In genomic region chr10:12350167-12350872, GRCh38 we compare ENCODE assay signal across 8 cellular contexts. TPM values are rescaled to one million over a fixed set of nuclear protein-coding genes. Genes with fewer than 3 reads are reported as not detected.
DNase-seq lines count a peak whose midpoint lies in the region; ATAC-seq and TF ChIP-seq lines count a peak whose summit lies in the region.

No MANE protein-coding gene starts in this region.

- no peak for TF ChIP-seq EP300 in ovary (IDR thresholded peaks at IDR 0.05)

- H3K9me3 Mint-ChIP-seq in activated naive CD8-positive, alpha-beta T cell treated with anti-CD3 and anti-CD28 coated beads for 36 hours = no peaks in the 10 kb centered on the region

- peaks cover 48% of the 10 kb centered on the region for H3K4me1 Mint-ChIP-seq in activated naive CD8-positive, alpha-beta T cell treated with anti-CD3 and anti-CD28 coated beads for 36 hours

- no peaks in the 10 kb centered on the region for H3K9me3 ChIP-seq in SJCRH30 (replicated peaks)
- H3K9me3 ChIP-seq in cardiac muscle cell (ENCODE audit: low read depth) = no peaks in the 10 kb centered on the region
- H3K9me3 ChIP-seq in ovary = no peaks in the 10 kb centered on the region

- ATAC-seq in HG02798 (IDR thresholded peaks at IDR 0.05; ENCODE audit: poor library complexity, unreplicated experiment) = peak; percentile 28
- ATAC-seq in GM18873 (IDR thresholded peaks at IDR 0.05; ENCODE audit: low FRiP score, unreplicated experiment) = no peak

- no peaks in the 10 kb centered on the region for H3K36me3 ChIP-seq in SJCRH30
- no peaks in the 10 kb centered on the region for H3K36me3 ChIP-seq in cardiac muscle cell
- no peaks in the 10 kb centered on the region for H3K36me3 ChIP-seq in ovary

- H3K27ac ChIP-seq in SJCRH30 = no peak overlapping the region
- H3K27ac ChIP-seq in cardiac muscle cell = no peak overlapping the region
- H3K27ac ChIP-seq in ovary = no peak overlapping the region

- H3K4me1 ChIP-seq in SJCRH30 (peaks cover 14% of the 10 kb centered on the region; the same call in 1 of the 2 replicates), cardiac muscle cell (ENCODE audit: low read depth) (no peaks in the 10 kb centered on the region), ovary (ENCODE audit: insufficient read depth) (peaks cover 8% of the 10 kb centered on the region)

- no peak for TF ChIP-seq POLR2A in ovary (IDR thresholded peaks at IDR 0.05)

- H3K4me3 Mint-ChIP-seq in activated naive CD8-positive, alpha-beta T cell treated with anti-CD3 and anti-CD28 coated beads for 36 hours = peak overlapping the region; percentile 95

- H3K27me3 ChIP-seq in SJCRH30 = peaks cover 18% of the 10 kb centered on the region; the same call in 1 of the 2 replicates
- peaks cover 53% of the 10 kb centered on the region for H3K27me3 ChIP-seq in cardiac muscle cell
- no peaks in the 10 kb centered on the region for H3K27me3 ChIP-seq in ovary

- H3K4me3 ChIP-seq in SJCRH30 (peak overlapping the region; percentile 61), cardiac muscle cell (peak overlapping the region; percentile 75), ovary (peak overlapping the region; percentile 75)

- H3K36me3 Mint-ChIP-seq in activated naive CD8-positive, alpha-beta T cell treated with anti-CD3 and anti-CD28 coated beads for 36 hours = peaks cover 6% of the 10 kb centered on the region

- intact Hi-C loops in ovary (cut with DNase I) = loop anchor here in 1 of 4 donors (10.0 kb wide), 1 partner anchor 354 kb away; no protein-coding TSS in a partner anchor

- TF ChIP-seq CTCF in cardiac muscle cell (IDR thresholded peaks at IDR 0.05; ENCODE audit: low read depth, low read length) = no peak
- no peak for TF ChIP-seq CTCF in ovary (IDR thresholded peaks at IDR 0.05)

- H3K27ac Mint-ChIP-seq in activated naive CD8-positive, alpha-beta T cell treated with anti-CD3 and anti-CD28 coated beads for 36 hours = peak overlapping the region; percentile 95

- 0 to 1% (median 1%) methylated on average over 45 to 47 of the region's 47 CpGs for WGBS in ovary, 3 donors

- peak; percentile 47 for DNase-seq in GM03348 (ENCODE audit: low spot score)
- DNase-seq in SJCRH30 = peak in 1 of 2 experiments; percentile 16
- peak; percentile 57 for DNase-seq in activated naive CD8-positive, alpha-beta T cell treated with anti-CD3 and anti-CD28 coated beads for 36 hours
- DNase-seq in cardiac muscle cell (ENCODE audit: low read depth in 1 of 2, low spot score in 1 of 2) = peak; percentile 28 to 46
- peak in 4 of 5 donors; percentile 18 to 48 (median 27) for DNase-seq in ovary
- DNase-seq in HuH-7.5 (ENCODE audit: low spot score) = no peak

- H3K27me3 Mint-ChIP-seq in activated naive CD8-positive, alpha-beta T cell treated with anti-CD3 and anti-CD28 coated beads for 36 hours = no peaks in the 10 kb centered on the region

RNA-seq across cellular contexts. Expression of gene CAMK1D, which starts 1.0 kb away (rescaled TPM):
- total RNA-seq in SJCRH30 (2014; rRNA removed; shearing (Covaris generic)) = 0.63 and 1.1 TPM in 2 replicates
- 10 to 100 TPM; 11.9 to 15.4 TPM for total RNA-seq in activated naive CD8-positive, alpha-beta T cell treated with anti-CD3 and anti-CD28 coated beads for 36 hours
- total RNA-seq in cardiac muscle cell = 1.9 and 2.0 TPM in 2 replicates
- polyA plus RNA-seq in cardiac muscle cell = 3.8 and 4.3 TPM in 2 replicates
- 10 to 100 TPM in 1 of 7 donors, 1 to 10 TPM in 6; 1.8 to 11.7 (median 5.5) TPM for total RNA-seq in ovary
- 1 to 10 TPM; 2.4 to 7.5 TPM for polyA plus RNA-seq in ovary
